Comparison of ENCODE assay signal across 15 cellular contexts in the genomic region with DNA sequence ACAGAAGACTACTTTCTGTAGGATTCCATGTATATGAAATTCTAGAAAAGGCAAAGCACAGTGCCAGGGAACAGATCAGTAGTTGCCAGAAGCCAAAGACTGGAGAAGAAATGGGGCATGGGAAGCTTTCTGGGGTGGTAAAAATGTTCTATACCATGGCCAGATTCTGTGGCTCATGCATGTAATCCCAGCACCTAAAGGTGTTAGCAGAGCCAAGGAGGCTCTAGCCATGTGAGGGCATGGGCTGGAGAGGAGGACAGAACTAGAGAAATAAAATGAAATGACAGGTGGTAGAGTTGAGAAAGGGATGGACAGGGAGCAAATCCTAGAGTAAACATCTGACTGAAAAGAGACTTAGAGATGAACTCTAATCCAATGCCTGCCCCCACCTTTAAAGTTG. TPM values are rescaled to one million over a fixed set of nuclear protein-coding genes. Genes with fewer than 3 reads are reported as not detected.
DNase-seq lines count a peak whose midpoint lies in the region; ATAC-seq and TF ChIP-seq lines count a peak whose summit lies in the region.
"Had no signal": no experiment of that assay in that cellular context is flagged by ENCODE, and none has a peak within 500 bp of the region (broad histone marks: within the 10 kb centered on the region; RNA-seq: fewer than 3 reads in every experiment).

No MANE protein-coding gene starts in this region.

- DNase-seq in activated CD4-positive, alpha-beta T cell treated with anti-CD3 and anti-CD28 coated beads, Interleukin-2, amount 10 ng/mL, durations not matched to agents 24 days and 14 days = no peak
- no peak for DNase-seq in activated CD4-positive, alpha-beta T cell treated with anti-CD3 and anti-CD28 coated beads, Interleukin-2, amount 50 U/mL, for 4 hours
- DNase-seq in HFFc6 = no peak
- no peak for DNase-seq in SK-N-MC (ENCODE audit: low read depth, low spot score)
- no peak for DNase-seq in memory B cell (ENCODE audit: low spot score in 2 of 2)
- no peak for DNase-seq in COLO829 (ENCODE audit: low spot score)
- DNase-seq in NCI-H128 (lab: John Stamatoyannopoulos, UW; ENCODE audit: unreplicated experiment) = no peak
- DNase-seq in NCI-H2107 (lab: John Stamatoyannopoulos, UW) = no peak
- DNase-seq: activated CD8-positive, alpha-beta memory T cell treated with anti-CD3 and anti-CD28 coated beads, Interleukin-2, amount 50 U/mL, for 4 hours; effector memory CD8-positive, alpha-beta T cell; left ventricle myocardium superior; pancreas; upper lobe of left lung had no signal

- H3K27me3 Mint-ChIP-seq in activated CD4-positive, alpha-beta T cell treated with anti-CD3 and anti-CD28 coated beads, Interleukin-2, amount 10 ng/mL, durations not matched to agents 24 days and 14 days = peaks cover 8% of the 10 kb centered on the region
- H3K27me3 Mint-ChIP-seq in HFFc6 (ENCODE audit: insufficient read depth) (peaks cover 25% of the 10 kb centered on the region), memory B cell (peaks cover 15% of the 10 kb centered on the region)

- H3K9ac ChIP-seq in SK-N-MC (ENCODE audit: insufficient read length) = peak overlapping the region; percentile 80

- no peaks in the 10 kb centered on the region for H3K9me3 ChIP-seq in SK-N-MC (ENCODE audit: low read depth, low read length)
- H3K9me3 ChIP-seq: pancreas, upper lobe of left lung had no signal

- intact Hi-C loops in activated CD4-positive, alpha-beta T cell treated with anti-CD3 and anti-CD28 coated beads, Interleukin-2, amount 10 ng/mL, durations not matched to agents 24 days and 14 days (cut with micrococcal nuclease) = no loop called here

- no peak overlapping the region for H3K27ac Mint-ChIP-seq in activated CD4-positive, alpha-beta T cell treated with anti-CD3 and anti-CD28 coated beads, Interleukin-2, amount 10 ng/mL, durations not matched to agents 24 days and 14 days
- H3K27ac Mint-ChIP-seq in HFFc6 = no peak overlapping the region
- H3K27ac Mint-ChIP-seq in memory B cell = no peak overlapping the region
- H3K27ac Mint-ChIP-seq: WTC11 had no signal

- H3K27ac ChIP-seq in SK-N-MC = no peak overlapping the region
- H3K27ac ChIP-seq: pancreas, upper lobe of left lung had no signal

- ATAC-seq in memory B cell (ENCODE audit: low read depth) = no peak
- ATAC-seq: effector memory CD8-positive, alpha-beta T cell; left ventricle myocardium superior had no signal

- H3K4me3 ChIP-seq in SK-N-MC = peak overlapping the region; percentile 87
- H3K4me3 ChIP-seq: pancreas, upper lobe of left lung had no signal

- peaks cover 3% of the 10 kb centered on the region; the same call in 1 of the 2 replicates for H3K36me3 ChIP-seq in SK-N-MC (ENCODE audit: insufficient read depth, low read length)
- H3K36me3 ChIP-seq: pancreas, upper lobe of left lung had no signal

- no peak for TF ChIP-seq CTCF in HFFc6 (IDR thresholded peaks at IDR 0.05)

- H3K9me3 Mint-ChIP-seq in activated CD4-positive, alpha-beta T cell treated with anti-CD3 and anti-CD28 coated beads, Interleukin-2, amount 10 ng/mL, durations not matched to agents 24 days and 14 days = no peaks in the 10 kb centered on the region
- H3K9me3 Mint-ChIP-seq in HFFc6 = no peaks in the 10 kb centered on the region
- H3K9me3 Mint-ChIP-seq in memory B cell = peaks cover 3% of the 10 kb centered on the region
- H3K9me3 Mint-ChIP-seq: central memory CD8-positive, alpha-beta T cell; effector memory CD8-positive, alpha-beta T cell had no signal

- H3K4me1 Mint-ChIP-seq in activated CD4-positive, alpha-beta T cell treated with anti-CD3 and anti-CD28 coated beads, Interleukin-2, amount 10 ng/mL, durations not matched to agents 24 days and 14 days = peaks cover 5% of the 10 kb centered on the region
- no peaks in the 10 kb centered on the region for H3K4me1 Mint-ChIP-seq in HFFc6 (ENCODE audit: low read depth)
- H3K4me1 Mint-ChIP-seq in memory B cell = peaks cover 7% of the 10 kb centered on the region

- no peaks in the 10 kb centered on the region for H3K36me3 Mint-ChIP-seq in activated CD4-positive, alpha-beta T cell treated with anti-CD3 and anti-CD28 coated beads, Interleukin-2, amount 10 ng/mL, durations not matched to agents 24 days and 14 days (ENCODE audit: low read depth)
- H3K36me3 Mint-ChIP-seq in HFFc6 (ENCODE audit: low read depth) (no peaks in the 10 kb centered on the region), memory B cell (peaks cover 1% of the 10 kb centered on the region)
- H3K36me3 Mint-ChIP-seq: WTC11 had no signal

- peak overlapping the region; percentile 38 for H3K4me3 Mint-ChIP-seq in activated CD4-positive, alpha-beta T cell treated with anti-CD3 and anti-CD28 coated beads, Interleukin-2, amount 10 ng/mL, durations not matched to agents 24 days and 14 days
- H3K4me3 Mint-ChIP-seq in HFFc6 (peak overlapping the region; percentile 55), memory B cell (peak overlapping the region; percentile 2)
- H3K4me3 Mint-ChIP-seq: central memory CD8-positive, alpha-beta T cell; WTC11 had no signal

RNA-seq across cellular contexts. Expression of a gene that starts 26.9 kb away (rescaled TPM):
- 46.9 and 47.7 TPM in 2 replicates for total RNA-seq in activated CD4-positive, alpha-beta T cell treated with anti-CD3 and anti-CD28 coated beads, Interleukin-2, amount 10 ng/mL, durations not matched to agents 24 days and 14 days
- 10 to 100 TPM; 20.2 to 26.0 (median 24.4) TPM for total RNA-seq in HFFc6 (2021; fragmentation: NEBNext Ultra II Directional; extraction: Animal tissue kit (Norgen Biotek cat#: 25700))

Comparison
In these comparisons a context has a peak if more than half of its experiments do, and no peak if none do; other contexts are left out.
1. H3K4me3 Mint-ChIP-seq: peak in every context shown above with its lines; median percentile 55 in HFFc6; 38 in activated CD4-positive, alpha-beta T cell treated with anti-CD3 and anti-CD28 coated beads, Interleukin-2, amount 10 ng/mL, durations not matched to agents 24 days and 14 days; 2 in memory B cell.